32 cellular contexts compared by ENCODE assay signal in the genomic region with DNA sequence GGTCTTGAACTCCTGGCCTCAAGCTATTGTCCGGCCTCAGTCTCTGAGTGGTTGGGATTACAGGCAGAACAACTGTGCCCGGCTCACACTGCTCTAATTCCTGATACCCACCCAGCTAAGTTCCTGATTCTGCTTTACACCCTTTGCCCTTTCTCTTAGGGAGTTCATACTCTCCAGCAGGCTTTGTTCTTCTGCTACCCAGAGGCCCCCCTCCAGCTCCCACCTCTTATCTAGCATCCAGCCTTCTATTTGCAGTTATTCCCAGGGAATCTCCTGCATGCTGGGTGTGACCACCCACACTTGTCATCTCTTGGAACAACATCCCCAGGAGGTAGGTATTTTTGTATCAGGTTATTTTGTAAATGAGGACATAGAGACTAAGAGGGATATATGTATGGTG.
DNase-seq lines count a peak whose midpoint lies in the region; ATAC-seq, FAIRE-seq and TF ChIP-seq lines count a peak whose summit lies in the region.
"Had no signal": no experiment of that assay in that cellular context is flagged by ENCODE, and none has a peak within 500 bp of the region (broad histone marks: within the 10 kb centered on the region; RNA-seq: fewer than 3 reads in every experiment).

No MANE protein-coding gene starts in this region.

- DNase-seq in A549 (ENCODE audit: low read depth in 1 of 2, low spot score in 1 of 2) (peak in 1 of 2 experiments; percentile 10), HL-60 (ENCODE audit: low read depth in 1 of 2, low spot score in 1 of 2) (no peak), colonic mucosa (no peak), nephron progenitor cell (no peak), substantia nigra (lab: John Stamatoyannopoulos, UW) (no peak)
- no peak for DNase-seq in activated CD8-positive, alpha-beta T cell treated with anti-CD3 and anti-CD28 coated beads, Interleukin-2, amount 10 ng/mL, durations not matched to agents 7 days and 5 days
- DNase-seq: activated CD4-positive, alpha-beta T cell treated with anti-CD3 and anti-CD28 coated beads, Interleukin-2, amount 10 ng/mL, durations not matched to agents 24 days and 14 days; activated naive CD4-positive, alpha-beta T cell treated with anti-CD3 and anti-CD28 coated beads, Interleukin-2, amount 10 ng/mL, durations not matched to agents 7 days and 5 days; activated T-cell treated with anti-CD3 and anti-CD28 coated beads, Interleukin-2, amount 50 U/mL, for 72 hours; amniotic stem cell; esophagus squamous epithelium; gastrocnemius medialis; H7; hippocampal formation; immature natural killer cell; IMR-90; NCI-H1436; NCI-H2171; psoas muscle; stimulated activated CD4-positive, alpha-beta T cell treated with anti-CD3 and anti-CD28 coated beads, Interleukin-1b, Interleukin-23, amount 100 ng/mL, for 48 hours; T-helper 17 cell had no signal

- no peaks in the 10 kb centered on the region for H3K27me3 Mint-ChIP-seq in nephron progenitor cell (ENCODE audit: low read depth, poor library complexity)
- no peaks in the 10 kb centered on the region for H3K27me3 Mint-ChIP-seq in activated CD8-positive, alpha-beta T cell treated with anti-CD3 and anti-CD28 coated beads, Interleukin-2, amount 10 ng/mL, durations not matched to agents 7 days and 5 days (ENCODE audit: low read depth)
- H3K27me3 Mint-ChIP-seq: activated CD4-positive, alpha-beta T cell treated with anti-CD3 and anti-CD28 coated beads, Interleukin-2, amount 10 ng/mL, durations not matched to agents 24 days and 14 days had no signal

- WGBS in A549 (ENCODE audit: missing lambda C conversion rate) = 86% methylated on average over 2 of the region's 2 CpGs

- no peak for TF ChIP-seq EP300 in A549 (IDR thresholded peaks at IDR 0.05)

- H3K4me1 ChIP-seq in A549 (peaks cover 30% of the 10 kb centered on the region), colonic mucosa (peaks cover 6% of the 10 kb centered on the region)

- TF ChIP-seq POLR2A in A549 (IDR thresholded peaks at IDR 0.05; ENCODE audit: low read length) = no peak

- intact Hi-C loops in colonic mucosa (cut with DNase I) = loop anchor here (10.0 kb wide), 1 partner anchor 149 kb away; no protein-coding TSS in a partner anchor

- H3K27ac ChIP-seq in A549 (peak overlapping the region in 1 of 2 experiments; percentile 62; a peak in 3 of 6 replicates), HL-60 (replicated peaks) (peak overlapping the region; percentile 50), colonic mucosa (peak overlapping the region; percentile 91), substantia nigra (ENCODE audit: low read depth, low read length, poor library complexity, severe bottlenecking) (no peak overlapping the region)
- H3K27ac ChIP-seq: BLaER1 treated with 17β-estradiol and CSF1 and Interleukin-3, amounts not matched to agents 10 nM and 100 nM; neutrophil; psoas muscle; SK-N-MC had no signal

- no peaks in the 10 kb centered on the region for H3K36me3 ChIP-seq in colonic mucosa
- H3K36me3 ChIP-seq: BLaER1 treated with 17β-estradiol and CSF1 and Interleukin-3, amounts not matched to agents 10 nM and 100 nM; esophagus squamous epithelium; gastrocnemius medialis; neutrophil; suprapubic skin had no signal

- FAIRE-seq in A549 (lab: Jason Lieb, UNC) = no peak
- FAIRE-seq: bronchial epithelial cell, GM12891, urothelium cell line had no signal

- peak overlapping the region; percentile 96 for H3K27ac Mint-ChIP-seq in nephron progenitor cell
- no peak overlapping the region for H3K27ac Mint-ChIP-seq in activated CD8-positive, alpha-beta T cell treated with anti-CD3 and anti-CD28 coated beads, Interleukin-2, amount 10 ng/mL, durations not matched to agents 7 days and 5 days
- H3K27ac Mint-ChIP-seq: activated CD4-positive, alpha-beta T cell treated with anti-CD3 and anti-CD28 coated beads, Interleukin-2, amount 10 ng/mL, durations not matched to agents 24 days and 14 days; activated naive CD4-positive, alpha-beta T cell treated with anti-CD3 and anti-CD28 coated beads, Interleukin-2, amount 10 ng/mL, durations not matched to agents 7 days and 5 days; activated T-cell treated with anti-CD3 and anti-CD28 coated beads, Interleukin-2, amount 50 U/mL, for 72 hours; T-helper 17 cell had no signal

- H3K36me3 Mint-ChIP-seq in nephron progenitor cell (ENCODE audit: low read depth) = peaks cover 11% of the 10 kb centered on the region
- peaks cover 3% of the 10 kb centered on the region for H3K36me3 Mint-ChIP-seq in activated CD8-positive, alpha-beta T cell treated with anti-CD3 and anti-CD28 coated beads, Interleukin-2, amount 10 ng/mL, durations not matched to agents 7 days and 5 days (ENCODE audit: low read depth)
- H3K36me3 Mint-ChIP-seq: activated naive CD4-positive, alpha-beta T cell treated with anti-CD3 and anti-CD28 coated beads, Interleukin-2, amount 10 ng/mL, durations not matched to agents 7 days and 5 days had no signal

- TF ChIP-seq RAD21 in A549 (conservative IDR thresholded peaks at IDR 0.05 in 1 of 2, IDR thresholded peaks at IDR 0.05 in 1 of 2) = no peak

- H3K9me3 Mint-ChIP-seq in nephron progenitor cell = peaks cover 23% of the 10 kb centered on the region
- H3K9me3 Mint-ChIP-seq in activated CD8-positive, alpha-beta T cell treated with anti-CD3 and anti-CD28 coated beads, Interleukin-2, amount 10 ng/mL, durations not matched to agents 7 days and 5 days (ENCODE audit: insufficient read depth) = no peaks in the 10 kb centered on the region
- H3K9me3 Mint-ChIP-seq: activated naive CD4-positive, alpha-beta T cell treated with anti-CD3 and anti-CD28 coated beads, Interleukin-2, amount 10 ng/mL, durations not matched to agents 7 days and 5 days had no signal

- peak overlapping the region in 1 of 2 donors; percentile 8 for H3K9ac ChIP-seq in colonic mucosa (ENCODE audit: low read depth in 2 of 2, low read length in 2 of 2)
- H3K9ac ChIP-seq: BLaER1 treated with 17β-estradiol and CSF1 and Interleukin-3, amounts not matched to agents 10 nM and 100 nM had no signal

- H3K9me3 ChIP-seq in A549 = no peaks in the 10 kb centered on the region
- H3K9me3 ChIP-seq in colonic mucosa = no peaks in the 10 kb centered on the region
- H3K9me3 ChIP-seq: esophagus squamous epithelium, gastrocnemius medialis, neutrophil, psoas muscle, suprapubic skin had no signal

- CTCF ChIA-PET in A549 (lab: Yijun Ruan, JAX) = no interaction called here
- CTCF ChIA-PET in activated CD8-positive, alpha-beta T cell treated with anti-CD3 and anti-CD28 coated beads, Interleukin-2, amount 10 ng/mL, durations not matched to agents 7 days and 5 days (lab: Charles Lee) = interaction anchor here (1.3 to 3.1 kb wide), 2 partner anchors 10 to 11 kb away, joined by 7 to 12 read pairs; no protein-coding TSS in a partner anchor

- no peak for ATAC-seq in A549
- ATAC-seq in HG03135 (IDR thresholded peaks at IDR 0.05; ENCODE audit: unreplicated experiment) = no peak
- ATAC-seq in activated CD8-positive, alpha-beta T cell treated with anti-CD3 and anti-CD28 coated beads, Interleukin-2, amount 10 ng/mL, durations not matched to agents 7 days and 5 days = no peak
- ATAC-seq in GM19328 (IDR thresholded peaks at IDR 0.05; ENCODE audit: unreplicated experiment) = no peak
- ATAC-seq: activated T-cell treated with anti-CD3 and anti-CD28 coated beads, Interleukin-2, amount 50 U/mL, for 72 hours; gastrocnemius medialis; T-helper 17 cell had no signal

- H3K4me3 ChIP-seq in A549 (no peak overlapping the region), HL-60 (replicated peaks; ENCODE audit: insufficient read depth, low read length) (no peak overlapping the region), colonic mucosa (no peak overlapping the region)
- H3K4me3 ChIP-seq: BLaER1 treated with 17β-estradiol and CSF1 and Interleukin-3, amounts not matched to agents 10 nM and 100 nM; coronary artery; esophagus squamous epithelium; gastrocnemius medialis; psoas muscle; SK-N-MC; skin epidermis; suprapubic skin had no signal

- H3K4me1 Mint-ChIP-seq in nephron progenitor cell = peaks cover 59% of the 10 kb centered on the region
- peaks cover 42% of the 10 kb centered on the region for H3K4me1 Mint-ChIP-seq in activated CD8-positive, alpha-beta T cell treated with anti-CD3 and anti-CD28 coated beads, Interleukin-2, amount 10 ng/mL, durations not matched to agents 7 days and 5 days (ENCODE audit: low read depth)
- H3K4me1 Mint-ChIP-seq: activated naive CD4-positive, alpha-beta T cell treated with anti-CD3 and anti-CD28 coated beads, Interleukin-2, amount 10 ng/mL, durations not matched to agents 7 days and 5 days had no signal

- peak overlapping the region; percentile 80; the same call in 1 of the 3 replicates for H3K4me2 ChIP-seq in A549

- POLR2A ChIA-PET in A549 (lab: Yijun Ruan, JAX) = no interaction called here
- POLR2A ChIA-PET in activated CD8-positive, alpha-beta T cell treated with anti-CD3 and anti-CD28 coated beads, Interleukin-2, amount 10 ng/mL, durations not matched to agents 7 days and 5 days (lab: Charles Lee) = no interaction called here

- H3K27me3 ChIP-seq in HL-60 (ENCODE audit: insufficient read depth, poor library complexity, severe bottlenecking) = no peaks in the 10 kb centered on the region
- H3K27me3 ChIP-seq in colonic mucosa = no peaks in the 10 kb centered on the region
- H3K27me3 ChIP-seq: BLaER1 treated with 17β-estradiol and CSF1 and Interleukin-3, amounts not matched to agents 10 nM and 100 nM; esophagus squamous epithelium; gastrocnemius medialis; neutrophil; suprapubic skin had no signal

- no peak for TF ChIP-seq CTCF in A549 (IDR thresholded peaks at IDR 0.05)
- no peak for TF ChIP-seq CTCF in HL-60 (IDR thresholded peaks at IDR 0.05; ENCODE audit: insufficient read depth, low read length)
- no peak for TF ChIP-seq CTCF in colonic mucosa (IDR thresholded peaks at IDR 0.05)
- TF ChIP-seq CTCF in nephron progenitor cell (IDR thresholded peaks at IDR 0.05) = no peak

- H3K4me3 Mint-ChIP-seq in nephron progenitor cell = peak overlapping the region; percentile 2
- H3K4me3 Mint-ChIP-seq in activated CD8-positive, alpha-beta T cell treated with anti-CD3 and anti-CD28 coated beads, Interleukin-2, amount 10 ng/mL, durations not matched to agents 7 days and 5 days = no peak overlapping the region
- H3K4me3 Mint-ChIP-seq: activated CD4-positive, alpha-beta T cell treated with anti-CD3 and anti-CD28 coated beads, Interleukin-2, amount 10 ng/mL, durations not matched to agents 24 days and 14 days; activated naive CD4-positive, alpha-beta T cell treated with anti-CD3 and anti-CD28 coated beads, Interleukin-2, amount 10 ng/mL, durations not matched to agents 7 days and 5 days; activated T-cell treated with anti-CD3 and anti-CD28 coated beads, Interleukin-2, amount 50 U/mL, for 72 hours; immature natural killer cell; T-helper 17 cell had no signal

TF ChIP-seq in A549, 52 proteins besides CTCF, POLR2A, EP300 and RAD21:
- TF ChIP-seq RNF2 (IDR thresholded peaks at IDR 0.05; ENCODE audit: borderline replicate concordance, low read depth) (no peak), KDM1A (IDR thresholded peaks at IDR 0.05; ENCODE audit: low read depth) (no peak), CHD4 (IDR thresholded peaks at IDR 0.05; ENCODE audit: borderline replicate concordance) (no peak), PHF8 (IDR thresholded peaks at IDR 0.05; ENCODE audit: borderline replicate concordance, low read depth) (no peak), NPAS2 (CRISPR knock-in tag; IDR thresholded peaks at IDR 0.05; ENCODE audit: borderline replicate concordance) (no peak)
TF ChIP-seq in A549: peak in this region for 0.
